In genomic region chr7:15784694-15785030, GRCh38 we compare ENCODE assay signal across 24 cellular contexts.
"Had no signal": no experiment of that assay in that cellular context is flagged by ENCODE, and none has a peak within 500 bp of the region (broad histone marks: within the 10 kb centered on the region; RNA-seq: fewer than 3 reads in every experiment).

No MANE protein-coding gene starts in this region.

- H3K36me3 Mint-ChIP-seq: activated naive CD4-positive, alpha-beta T cell treated with anti-CD3 and anti-CD28 coated beads, Interleukin-2, amount 50 U/mL, for 24 hours; mesothelial cell of epicardium; naive B cell; neural progenitor cell had no signal

- H3K4me3 ChIP-seq: colonic mucosa, gastrocnemius medialis, hepatocyte, neural progenitor cell, upper lobe of left lung, vagina had no signal

- H3K27ac Mint-ChIP-seq: activated CD8-positive, alpha-beta T cell treated with anti-CD3 and anti-CD28 coated beads for 36 hours; activated naive CD4-positive, alpha-beta T cell treated with anti-CD3 and anti-CD28 coated beads, Interleukin-2, amount 50 U/mL, for 24 hours; activated naive CD8-positive, alpha-beta T cell treated with anti-CD3 and anti-CD28 coated beads, Interleukin-2, amount 50 U/mL, for 24 hours; activated T-helper 2 cell treated with anti-CD3 and anti-CD28 coated beads, Interferon-gamma antibody, Interleukin-2, Interleukin-4, amounts not matched to agents 10 μg/mL and 5 μg/mL and 100 μg/mL, durations not matched to agents 14 hours and 24 hours and 36 hours had no signal

- H3K27me3 ChIP-seq: colonic mucosa, gastrocnemius medialis, hepatocyte, neural progenitor cell, upper lobe of left lung, vagina had no signal

- H2AFZ ChIP-seq: hepatocyte, neural progenitor cell had no signal

- DNase-seq: activated CD4-positive, alpha-beta T cell treated with anti-CD3 and anti-CD28 coated beads for 1 hour; activated CD4-positive, alpha-beta T cell treated with anti-CD3 and anti-CD28 coated beads, Interleukin-2, amount 50 U/mL, for 1 hour; activated CD8-positive, alpha-beta T cell treated with anti-CD3 and anti-CD28 coated beads for 36 hours; activated naive CD8-positive, alpha-beta T cell treated with anti-CD3 and anti-CD28 coated beads, Interleukin-2, amount 50 U/mL, for 24 hours; activated T-cell treated with anti-CD3 and anti-CD28 coated beads, Interleukin-2, amount 50 U/mL, for 4 hours; colonic mucosa; effector memory CD4-positive, alpha-beta T cell; erythroblast; gastrocnemius medialis; left colon; mammary epithelial cell; naive B cell; right cardiac atrium; stimulated activated CD4-positive, alpha-beta T cell treated with anti-CD3 and anti-CD28 coated beads, Interleukin-15, amount 100 ng/mL, for 24 hours; stimulated activated CD4-positive, alpha-beta T cell treated with anti-CD3 and anti-CD28 coated beads, Interleukin-2, amount 100 ng/mL, for 24 hours; stimulated activated naive CD4-positive, alpha-beta T cell treated with Interleukin-2 at 50 U/mL for 16 hours; T-helper 2 cell; upper lobe of left lung had no signal

- H3K4me1 Mint-ChIP-seq: activated naive CD4-positive, alpha-beta T cell treated with anti-CD3 and anti-CD28 coated beads, Interleukin-2, amount 50 U/mL, for 24 hours; activated naive CD8-positive, alpha-beta T cell treated with anti-CD3 and anti-CD28 coated beads, Interleukin-2, amount 50 U/mL, for 24 hours; naive B cell had no signal

- H3K9ac ChIP-seq: neural progenitor cell had no signal

- H3K4me3 Mint-ChIP-seq: activated CD8-positive, alpha-beta T cell treated with anti-CD3 and anti-CD28 coated beads for 36 hours; activated naive CD4-positive, alpha-beta T cell treated with anti-CD3 and anti-CD28 coated beads, Interleukin-2, amount 50 U/mL, for 24 hours; activated naive CD8-positive, alpha-beta T cell treated with anti-CD3 and anti-CD28 coated beads, Interleukin-2, amount 50 U/mL, for 24 hours; activated T-cell treated with anti-CD3 and anti-CD28 coated beads, Interleukin-2, amount 50 U/mL, for 4 hours; mesothelial cell of epicardium; naive B cell; neural progenitor cell had no signal

- H3K4me1 ChIP-seq: colonic mucosa, gastrocnemius medialis, upper lobe of left lung, vagina had no signal

- H3K4me2 ChIP-seq: hepatocyte had no signal

- H3K9me3 Mint-ChIP-seq: mesothelial cell of epicardium, naive B cell, neural progenitor cell had no signal

- H3K9me3 ChIP-seq: colonic mucosa, gastrocnemius medialis, upper lobe of left lung, vagina had no signal

- H3K79me2 ChIP-seq: hepatocyte had no signal

- H3K27me3 Mint-ChIP-seq: activated naive CD4-positive, alpha-beta T cell treated with anti-CD3 and anti-CD28 coated beads, Interleukin-2, amount 50 U/mL, for 24 hours; activated naive CD8-positive, alpha-beta T cell treated with anti-CD3 and anti-CD28 coated beads, Interleukin-2, amount 50 U/mL, for 24 hours; naive B cell had no signal

- H3K27ac ChIP-seq: colonic mucosa, gastrocnemius medialis, hepatocyte, neural progenitor cell, upper lobe of left lung, vagina had no signal

- H3K36me3 ChIP-seq: colonic mucosa, gastrocnemius medialis, neural progenitor cell, upper lobe of left lung, vagina had no signal
